ENCODE assay signal across 21 cellular contexts in the genomic region with DNA sequence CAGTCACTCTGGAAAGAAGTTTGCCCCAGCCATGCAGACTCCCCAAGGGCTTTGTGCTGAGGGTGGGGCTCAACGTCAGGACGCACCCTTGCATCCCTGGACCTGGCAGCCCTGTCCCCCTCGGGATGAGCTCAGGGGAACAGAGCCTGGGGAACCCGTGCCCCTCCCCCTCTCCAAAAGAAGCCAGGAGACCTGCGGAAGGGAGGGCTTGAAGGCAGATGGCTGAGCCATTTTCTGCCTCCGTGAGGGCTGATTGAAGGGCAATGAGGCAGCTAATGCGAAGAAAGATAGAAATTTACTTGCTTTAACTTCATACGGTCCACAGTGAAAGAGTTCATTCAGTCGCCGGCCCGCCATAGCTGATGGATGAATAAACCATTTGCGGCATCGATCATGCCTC. TPM values are rescaled to one million over a fixed set of nuclear protein-coding genes. Genes with fewer than 3 reads are reported as not detected.
DNase-seq lines count a peak whose midpoint lies in the region; TF ChIP-seq lines count a peak whose summit lies in the region.
"Had no signal": no experiment of that assay in that cellular context is flagged by ENCODE, and none has a peak within 500 bp of the region (broad histone marks: within the 10 kb centered on the region; RNA-seq: fewer than 3 reads in every experiment).

No MANE protein-coding gene starts in this region.

- peak overlapping the region; percentile 91 for H2AK5ac ChIP-seq in neuronal stem cell (ENCODE audit: low read depth, low read length)

- peak overlapping the region; percentile 85 for H2BK5ac ChIP-seq in neuronal stem cell (ENCODE audit: low read length)

- H3K27me3 ChIP-seq in HUES64 (ENCODE audit: insufficient read depth, low read length), result no peaks in the 10 kb centered on the region
- peaks cover 0 to 87% (median 0%) of the 10 kb centered on the region in 3 experiments for H3K27me3 ChIP-seq in neuronal stem cell (ENCODE audit: control insufficient read depth in 3 of 3, insufficient read depth in 3 of 3, low read depth in 1 of 3, low read length in 3 of 3)
- H3K27me3 ChIP-seq: MG63, SJSA1 had no signal

- in situ Hi-C loops in ACHN (cut with HindIII; ENCODE audit: low pct_ligation_motif_present, low pct_unique_long_range_greater_than_20kb, low sequenced_read_pairs), result no loop called here

- no peak for TF ChIP-seq CTCF in brain (conservative IDR thresholded peaks at IDR 0.05)

- WGBS in HUES64, result 43% methylated on average over 13 of the region's 13 CpGs
- WGBS in neuronal stem cell (ENCODE audit: extremely low coverage in 2 of 2, insufficient read length in 2 of 2, insufficient replicate concordance in 1 of 2), 2 donors, result no CpG with 5 or more reads among the region's 13 CpGs

- peak overlapping the region; percentile 41 for H3K4me2 ChIP-seq in neuronal stem cell (ENCODE audit: insufficient read depth, low read length, poor library complexity, severe bottlenecking)

- H3K36me3 ChIP-seq in HUES64 (ENCODE audit: insufficient read depth, low read length) (no peaks in the 10 kb centered on the region), neuronal stem cell (replicated peaks in 1 of 2; ENCODE audit: control insufficient read depth in 2 of 2, insufficient read depth in 2 of 2, low read length in 2 of 2) (no peaks in the 10 kb centered on the region)
- H3K36me3 ChIP-seq: SJSA1 had no signal

- H3K18ac ChIP-seq in neuronal stem cell (ENCODE audit: low read length), result peak overlapping the region; percentile 78

- peak overlapping the region; percentile 1; the same call in 1 of the 2 replicates for H3K27ac ChIP-seq in HUES64 (ENCODE audit: low read depth, low read length)
- H3K27ac ChIP-seq in neuronal stem cell (replicated peaks; ENCODE audit: low read length), result no peak overlapping the region
- H3K27ac ChIP-seq: HL-60, SJSA1 had no signal

- no peaks in the 10 kb centered on the region for H3K79me1 ChIP-seq in neuronal stem cell (ENCODE audit: low read depth, low read length)

- H3K14ac ChIP-seq in neuronal stem cell (ENCODE audit: low read length), result no peak overlapping the region

- no peaks in the 10 kb centered on the region for H3K9me3 ChIP-seq in HUES64 (ENCODE audit: insufficient read depth, low read depth, low read length)
- peaks cover 0 to 1% of the 10 kb centered on the region in 2 donors for H3K9me3 ChIP-seq in neuronal stem cell (replicated peaks in 1 of 2; ENCODE audit: control insufficient read depth in 2 of 2, insufficient read depth in 1 of 2, low read depth in 1 of 2, low read length in 2 of 2)
- H3K9me3 ChIP-seq: MG63, SJSA1 had no signal

- H2BK15ac ChIP-seq in neuronal stem cell (ENCODE audit: low read length), result peak overlapping the region; percentile 97

- peak overlapping the region; percentile 62 for H2AFZ ChIP-seq in neuronal stem cell (ENCODE audit: low read length)

- H3K4me3 Mint-ChIP-seq in brain, result peak overlapping the region in 3 of 5 experiments; percentile 48 to 55 (median 54)
- H3K4me3 Mint-ChIP-seq: IgD-negative memory B cell, T-helper 17 cell had no signal

- H3K36me3 Mint-ChIP-seq in brain, result no peaks in the 10 kb centered on the region
- H3K36me3 Mint-ChIP-seq: CD14-positive monocyte, IgD-negative memory B cell had no signal

- peak overlapping the region in 4 of 5 experiments; percentile 71 to 85 (median 76) for H3K27ac Mint-ChIP-seq in brain
- H3K27ac Mint-ChIP-seq: CD14-positive monocyte, IgD-negative memory B cell, T-helper 17 cell had no signal

- DNase-seq in NCI-H2171 treated with DMSO at 0.1 percent for 48 hours (lab: John Stamatoyannopoulos, UW), result peak; percentile 91
- DNase-seq in neuronal stem cell (ENCODE audit: low spot score), result no peak
- DNase-seq in DMS153 (lab: John Stamatoyannopoulos, UW), result no peak
- DNase-seq in ACHN, result no peak
- no peak for DNase-seq in AG08395 (ENCODE audit: low spot score)
- DNase-seq: GDM1, HCEC 1CT, Karpas-422, MG63, NCI-H1048, NCI-H1436 treated with DMSO at 0.1 percent for 48 hours, NCI-H2081 treated with DMSO at 0.1 percent for 48 hours, NCI-H510A, NCI-H774, T-helper 17 cell had no signal

- peaks cover 18% of the 10 kb centered on the region for H3K4me1 ChIP-seq in HUES64 (ENCODE audit: insufficient read depth, low read length)
- H3K4me1 ChIP-seq in neuronal stem cell (ENCODE audit: control insufficient read depth in 2 of 2, insufficient read depth in 1 of 2, low read depth in 1 of 2, low read length in 2 of 2), result peaks cover 26 to 40% of the 10 kb centered on the region in 2 donors
- H3K4me1 ChIP-seq: SJSA1 had no signal

- no peak overlapping the region for H4K91ac ChIP-seq in neuronal stem cell (ENCODE audit: low read depth, low read length, poor library complexity)

- H3K4ac ChIP-seq in neuronal stem cell (ENCODE audit: low read length), result no peak overlapping the region

- no peak overlapping the region for H3K4me3 ChIP-seq in HUES64 (ENCODE audit: low read length)
- H3K4me3 ChIP-seq in neuronal stem cell (ENCODE audit: low read length in 2 of 2), result peak overlapping the region in 1 of 2 donors; percentile 13
- H3K4me3 ChIP-seq: MG63, SJSA1 had no signal

- peaks cover 0 to 5% (median 0%) of the 10 kb centered on the region in 5 experiments for H3K9me3 Mint-ChIP-seq in brain
- H3K9me3 Mint-ChIP-seq: CD14-positive monocyte had no signal

- peaks cover 24% of the 10 kb centered on the region for H3K27me3 Mint-ChIP-seq in brain

- no peak overlapping the region for H4K8ac ChIP-seq in neuronal stem cell (ENCODE audit: low read depth, low read length)

- H3K9ac ChIP-seq in HUES64 (ENCODE audit: low read depth, low read length) (no peak overlapping the region), neuronal stem cell (ENCODE audit: low read depth, low read length, poor library complexity) (no peak overlapping the region)

- H2BK120ac ChIP-seq in neuronal stem cell (ENCODE audit: low read depth, low read length), result no peak overlapping the region

- H2BK12ac ChIP-seq in neuronal stem cell (ENCODE audit: low read length), result no peak overlapping the region

- peaks cover 74% of the 10 kb centered on the region for H3K4me1 Mint-ChIP-seq in brain
- H3K4me1 Mint-ChIP-seq: CD14-positive monocyte had no signal

- no peak overlapping the region for H3K23ac ChIP-seq in neuronal stem cell (ENCODE audit: low read depth, low read length, poor library complexity)

RNA-seq across cellular contexts. Expression of gene ASS1, which starts 28.8 kb away (rescaled TPM):
- polyA plus RNA-seq in HUES64 (2013, experiment 1 of 2), result 38.1 TPM
- polyA plus RNA-seq in HUES64 (2013, experiment 2 of 2), result 36.4 TPM
- 146 TPM for polyA plus RNA-seq in brain (ENCODE audit: insufficient read depth, low read depth, low replicate concordance)
- polyA plus RNA-seq in neuronal stem cell (2013, experiment 1 of 2), result 19.7 TPM
- 19.8 TPM for polyA plus RNA-seq in neuronal stem cell (2013, experiment 2 of 2)
- polyA plus RNA-seq: CD14-positive monocyte, IgD-negative memory B cell had no signal
